2 cellular contexts compared by ENCODE assay signal in genomic region chr11:35177370-35177769, GRCh38.
TF ChIP-seq lines count a peak whose summit lies in the region.

No MANE protein-coding gene starts in this region.

TF ChIP-seq in SK-N-SH treated with all-trans-retinoic acid at 6 μM for 48 hours, 23 proteins besides CTCF, POLR2A, EP300 and RAD21 (continued from another document):
- TF ChIP-seq POU6F1 (CRISPR knock-in tag; IDR thresholded peaks at IDR 0.05; ENCODE audit: borderline replicate concordance, low read depth) (no peak), SNAI2 (CRISPR knock-in tag; IDR thresholded peaks at IDR 0.05) (no peak), ISL1 (CRISPR knock-in tag; IDR thresholded peaks at IDR 0.05) (no peak), CSRNP3 (CRISPR knock-in tag; IDR thresholded peaks at IDR 0.05) (no peak)

TF ChIP-seq in SK-N-SH, 30 proteins besides CTCF, POLR2A, EP300 and RAD21 (continued from another document):
- TF ChIP-seq ZBTB33 (IDR thresholded peaks at IDR 0.05; ENCODE audit: borderline replicate concordance, low read depth) (no peak), POLR2AphosphoS5 (IDR thresholded peaks at IDR 0.05; ENCODE audit: low read depth, low read length) (no peak), REST (IDR thresholded peaks at IDR 0.05; ENCODE audit: low read depth, low read length) (no peak), EZH2phosphoT487 (IDR thresholded peaks at IDR 0.05; ENCODE audit: borderline replicate concordance, low read depth) (no peak), MXI1 (IDR thresholded peaks at IDR 0.05; ENCODE audit: low read depth, low read length) (no peak), CHD2 (IDR thresholded peaks at IDR 0.05; ENCODE audit: low read length, partially characterized antibody) (no peak), YY1 (IDR thresholded peaks at IDR 0.05; ENCODE audit: low read depth) (no peak)
